Comparison of ENCODE assay signal across 8 cellular contexts in genomic region chr10:25015927-25016348, GRCh38. TPM values are rescaled to one million over a fixed set of nuclear protein-coding genes. Genes with fewer than 3 reads are reported as not detected.
A peak's percentile ranks its signal among the peaks of the same experiment; 100 is the strongest.
DNase-seq lines count a peak whose midpoint lies in the region; ATAC-seq and TF ChIP-seq lines count a peak whose summit lies in the region.

A gene with protein sequence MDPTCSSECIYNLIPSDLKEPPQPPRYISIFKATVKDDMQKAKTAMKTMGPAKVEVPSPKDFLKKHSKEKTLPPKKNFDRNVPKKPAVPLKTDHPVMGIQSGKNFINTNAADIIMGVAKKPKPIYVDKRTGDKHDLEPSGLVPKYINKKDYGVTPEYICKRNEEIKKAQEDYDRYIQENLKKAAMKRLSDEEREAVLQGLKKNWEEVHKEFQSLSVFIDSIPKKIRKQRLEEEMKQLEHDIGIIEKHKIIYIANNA (minus strand): TSS chr10:25016158. CDS start chr10:25015936, 222 bp downstream.

- DNase-seq in D341Med (ENCODE audit: low spot score), result peak; percentile 83
- peak; percentile 94 for DNase-seq in activated T-cell treated with anti-CD3 and anti-CD28 coated beads for 4 hours
- DNase-seq in epithelial cell of proximal tubule (ENCODE audit: low read depth), result peak; percentile 87
- DNase-seq in stimulated activated CD8-positive, alpha-beta memory T cell treated with anti-CD3 and anti-CD28 coated beads, Interleukin-2, amount 100 ng/mL, for 1 hour (ENCODE audit: low read depth in 2 of 2), result peak; percentile 91

- no peaks in the 10 kb centered on the region for H3K36me3 ChIP-seq in OCI-LY3 (replicated peaks; ENCODE audit: low read depth, low read length)

- peaks cover 13 to 26% (median 18%) of the 10 kb centered on the region in 3 donors for H3K4me1 Mint-ChIP-seq in IgD-negative memory B cell

- H3K27me3 ChIP-seq in OCI-LY3 (ENCODE audit: low read depth, low read length) (no peaks in the 10 kb centered on the region), mononuclear cell (ENCODE audit: insufficient read depth, low read length) (no peaks in the 10 kb centered on the region)

- H4K20me1 ChIP-seq in OCI-LY3 (ENCODE audit: insufficient read depth, low read length), result no peaks in the 10 kb centered on the region

- 0 out of 2 replicates have a peak, but pooled peaks cover 3% of the 10 kb centered on the region for H3K79me2 ChIP-seq in OCI-LY3 (ENCODE audit: low read length)

- no peak for TF ChIP-seq CTCF in OCI-LY3 (IDR thresholded peaks at IDR 0.05; ENCODE audit: low read depth, low read length)
- no peak for TF ChIP-seq CTCF in epithelial cell of proximal tubule (conservative IDR thresholded peaks at IDR 0.05; ENCODE audit: low read depth, low read length)

- no peaks in the 10 kb centered on the region for H3K27me3 Mint-ChIP-seq in IgD-negative memory B cell

- ATAC-seq in GM21619 (IDR thresholded peaks at IDR 0.05; ENCODE audit: unreplicated experiment), result peak; percentile 59

- H3K36me3 Mint-ChIP-seq in IgD-negative memory B cell, result peaks cover under 1% of the 10 kb centered on the region

- H3K4me3 ChIP-seq in OCI-LY3 (ENCODE audit: low read length), result peak within 1 kb of the TSS; percentile 88
- H3K4me3 ChIP-seq in epithelial cell of proximal tubule (ENCODE audit: low read depth, low read length), result peak within 1 kb of the TSS; percentile 85
- peak within 1 kb of the TSS; percentile 63 for H3K4me3 ChIP-seq in mononuclear cell (ENCODE audit: low read length)

- H3K9me3 Mint-ChIP-seq in IgD-negative memory B cell, result peaks cover 0 to 3% (median 0%) of the 10 kb centered on the region in 3 donors

- H3K4me2 ChIP-seq in OCI-LY3 (ENCODE audit: low read length), result peak within 1 kb of the TSS; percentile 74

- no peaks in the 10 kb centered on the region for H3K9me3 ChIP-seq in OCI-LY3 (ENCODE audit: insufficient read depth, low read length)
- no peaks in the 10 kb centered on the region for H3K9me3 ChIP-seq in mononuclear cell (ENCODE audit: low read depth, low read length)

- H3K9ac ChIP-seq in OCI-LY3 (ENCODE audit: low read length), result peak within 1 kb of the TSS; percentile 86

- H2AFZ ChIP-seq in OCI-LY3 (ENCODE audit: low read depth, low read length), result peak within 1 kb of the TSS; percentile 82

- peak within 1 kb of the TSS; percentile 91 to 98 (median 96) for H3K4me3 Mint-ChIP-seq in IgD-negative memory B cell

- peak within 1 kb of the TSS; percentile 78 for H3K27ac ChIP-seq in OCI-LY3 (ENCODE audit: low read length)

- peak within 1 kb of the TSS; percentile 96 to 99 (median 99) for H3K27ac Mint-ChIP-seq in IgD-negative memory B cell

- H3K4me1 ChIP-seq in OCI-LY3 (ENCODE audit: low read length) (no peaks in the 10 kb centered on the region), mononuclear cell (ENCODE audit: insufficient read depth, low read length) (peaks cover 17% of the 10 kb centered on the region)

RNA-seq across cellular contexts. Expression of the gene that starts here (rescaled TPM):
- polyA plus RNA-seq in IgD-negative memory B cell, result 2.7 TPM
- not detected in 2 replicates for total RNA-seq in epithelial cell of proximal tubule
- total RNA-seq in mononuclear cell, result 10.0 TPM

Comparison
In these comparisons a context has a peak if more than half of its experiments do, and no peak if none do; other contexts are left out.
1. Peak in every context shown above with its lines: DNase-seq, ATAC-seq, H3K4me3 ChIP-seq and H3K27ac ChIP-seq.
2. RNA of the gene that starts here (total RNA-seq): 10.0 TPM in mononuclear cell (single experiment); not detected in epithelial cell of proximal tubule; every median in the first group is over 10 times any median in the second.
3. Peak in DNase-seq and H3K4me3 ChIP-seq in epithelial cell of proximal tubule; RNA of the gene not detected or under 1 TPM.